21 cellular contexts compared by ENCODE assay signal in the genomic region with DNA sequence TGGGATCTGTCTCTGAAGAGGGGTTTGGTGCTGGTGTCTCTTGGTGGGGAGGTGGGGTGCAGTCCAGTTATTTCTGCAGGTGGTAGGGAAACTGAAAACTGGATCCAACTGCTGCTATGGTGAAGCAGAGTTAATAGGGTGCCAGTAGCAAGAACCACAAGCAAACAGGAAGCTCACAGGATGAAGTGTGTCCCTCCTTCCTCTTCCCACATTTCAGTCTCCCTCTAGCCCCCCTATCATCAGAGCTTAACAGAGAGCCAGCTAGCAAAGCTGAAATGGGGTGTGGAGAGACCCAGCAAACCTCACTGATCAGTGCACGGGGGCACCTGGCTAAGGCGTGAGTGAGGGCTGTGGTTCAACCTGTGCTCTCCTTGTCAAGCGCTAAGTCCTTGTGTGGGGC.
DNase-seq lines count a peak whose midpoint lies in the region; ATAC-seq and TF ChIP-seq lines count a peak whose summit lies in the region.
"Had no signal": no experiment of that assay in that cellular context is flagged by ENCODE, and none has a peak within 500 bp of the region (broad histone marks: within the 10 kb centered on the region; RNA-seq: fewer than 3 reads in every experiment).

No MANE protein-coding gene starts in this region.

- peaks cover 8% of the 10 kb centered on the region; the same call in 1 of the 2 replicates for H3K27me3 ChIP-seq in Panc1 (ENCODE audit: control insufficient read depth, insufficient read depth, low read length)
- no peaks in the 10 kb centered on the region for H3K27me3 ChIP-seq in CD4-positive, alpha-beta T cell (ENCODE audit: control insufficient read depth, insufficient read depth, low read length)
- H3K27me3 ChIP-seq in uterus = no peaks in the 10 kb centered on the region

- H3K4me3 ChIP-seq in Jurkat, Clone E6-1 (ENCODE audit: low read length) = no peak overlapping the region
- H3K4me3 ChIP-seq in Panc1 (ENCODE audit: low read depth in 2 of 2, low read length in 2 of 2) (no peak overlapping the region), uterus (no peak overlapping the region)
- H3K4me3 ChIP-seq: A549 had no signal

- no peaks in the 10 kb centered on the region for H3K36me3 ChIP-seq in Panc1 (ENCODE audit: control insufficient read depth, insufficient read depth, low read length)
- H3K36me3 ChIP-seq in uterus = no peaks in the 10 kb centered on the region

- peaks cover 24% of the 10 kb centered on the region for H3K4me1 Mint-ChIP-seq in activated naive CD8-positive, alpha-beta T cell treated with anti-CD3 and anti-CD28 coated beads, Interleukin-2, amount 10 ng/mL, durations not matched to agents 7 days and 5 days
- H3K4me1 Mint-ChIP-seq in activated naive CD8-positive, alpha-beta T cell treated with anti-CD3 and anti-CD28 coated beads, Interleukin-2, amount 50 U/mL, for 24 hours = no peaks in the 10 kb centered on the region
- no peaks in the 10 kb centered on the region for H3K4me1 Mint-ChIP-seq in stimulated activated memory B cell treated with anti-CD40 and anti-IgM and Interleukin-4, amounts not matched to agents 10 μg/mL and 1 μg/mL and 100 μg/mL, for 72 hours
- no peaks in the 10 kb centered on the region for H3K4me1 Mint-ChIP-seq in CD4-positive, alpha-beta T cell (ENCODE audit: low read depth)

- in situ Hi-C loops in Panc1 (cut with HindIII; ENCODE audit: low pct_unique_long_range_greater_than_20kb, low sequenced_read_pairs) = no loop called here

- H3K27ac ChIP-seq in Panc1 (ENCODE audit: low read length) (no peak overlapping the region), uterus (no peak overlapping the region)
- H3K27ac ChIP-seq in CD4-positive, alpha-beta T cell (ENCODE audit: low read depth, low read length) = no peak overlapping the region
- H3K27ac ChIP-seq: A549 had no signal

- H3K27me3 Mint-ChIP-seq in activated naive CD8-positive, alpha-beta T cell treated with anti-CD3 and anti-CD28 coated beads, Interleukin-2, amount 10 ng/mL, durations not matched to agents 7 days and 5 days = no peaks in the 10 kb centered on the region
- no peaks in the 10 kb centered on the region for H3K27me3 Mint-ChIP-seq in activated naive CD8-positive, alpha-beta T cell treated with anti-CD3 and anti-CD28 coated beads, Interleukin-2, amount 50 U/mL, for 24 hours
- H3K27me3 Mint-ChIP-seq in stimulated activated memory B cell treated with anti-CD40 and anti-IgM and Interleukin-4, amounts not matched to agents 10 μg/mL and 1 μg/mL and 100 μg/mL, for 72 hours = no peaks in the 10 kb centered on the region
- no peaks in the 10 kb centered on the region for H3K27me3 Mint-ChIP-seq in CD4-positive, alpha-beta T cell
- H3K27me3 Mint-ChIP-seq: T-helper 17 cell had no signal

- no peaks in the 10 kb centered on the region for H3K36me3 Mint-ChIP-seq in activated naive CD8-positive, alpha-beta T cell treated with anti-CD3 and anti-CD28 coated beads, Interleukin-2, amount 10 ng/mL, durations not matched to agents 7 days and 5 days
- H3K36me3 Mint-ChIP-seq in activated naive CD8-positive, alpha-beta T cell treated with anti-CD3 and anti-CD28 coated beads, Interleukin-2, amount 50 U/mL, for 24 hours (ENCODE audit: low read depth) = no peaks in the 10 kb centered on the region
- no peaks in the 10 kb centered on the region for H3K36me3 Mint-ChIP-seq in stimulated activated memory B cell treated with anti-CD40 and anti-IgM and Interleukin-4, amounts not matched to agents 10 μg/mL and 1 μg/mL and 100 μg/mL, for 72 hours
- H3K36me3 Mint-ChIP-seq in CD4-positive, alpha-beta T cell (ENCODE audit: low read depth) = no peaks in the 10 kb centered on the region

- no peak for TF ChIP-seq POLR2A in uterus (IDR thresholded peaks at IDR 0.05)

- DNase-seq in activated naive CD8-positive, alpha-beta T cell treated with anti-CD3 and anti-CD28 coated beads, Interleukin-2, amount 10 ng/mL, durations not matched to agents 7 days and 5 days = no peak
- no peak for DNase-seq in activated naive CD8-positive, alpha-beta T cell treated with anti-CD3 and anti-CD28 coated beads, Interleukin-2, amount 50 U/mL, for 24 hours
- peak; percentile 33 for DNase-seq in Jurkat, Clone E6-1 (ENCODE audit: low read depth, low spot score)
- DNase-seq in Panc1 (ENCODE audit: low read depth, low spot score) = no peak
- DNase-seq in CD4-positive, alpha-beta T cell = no peak
- no peak for DNase-seq in uterus
- DNase-seq: DMS79 treated with DMSO at 0.1 percent for 48 hours, GOT3, MV-4-11, NCI-H1417, NCI-H187, NCI-H2227 treated with DMSO at 0.1 percent for 48 hours, NCI-H510A treated with DMSO at 0.1 percent for 48 hours, NCI-H774, OCI-M1, RPMI8226, SHP77 treated with DMSO at 0.1 percent for 48 hours, T-helper 17 cell had no signal

- intact Hi-C loops in Panc1 (cut with micrococcal nuclease; ENCODE audit: unreplicated experiment) = no loop called here
- intact Hi-C loops in CD4-positive, alpha-beta T cell (cut with DNase I, micrococcal nuclease) = no loop called here
- intact Hi-C loops in uterus (cut with DNase I; ENCODE audit: low total_unique reads) = no loop called here

- H3K4me1 ChIP-seq in Panc1 (ENCODE audit: control insufficient read depth, insufficient read depth, low read length) (no peaks in the 10 kb centered on the region), uterus (no peaks in the 10 kb centered on the region)
- H3K4me1 ChIP-seq: A549 had no signal

- H3K27ac Mint-ChIP-seq in activated naive CD8-positive, alpha-beta T cell treated with anti-CD3 and anti-CD28 coated beads, Interleukin-2, amount 10 ng/mL, durations not matched to agents 7 days and 5 days = peak overlapping the region; percentile 42
- no peak overlapping the region for H3K27ac Mint-ChIP-seq in activated naive CD8-positive, alpha-beta T cell treated with anti-CD3 and anti-CD28 coated beads, Interleukin-2, amount 50 U/mL, for 24 hours
- peak overlapping the region; percentile 3 for H3K27ac Mint-ChIP-seq in stimulated activated memory B cell treated with anti-CD40 and anti-IgM and Interleukin-4, amounts not matched to agents 10 μg/mL and 1 μg/mL and 100 μg/mL, for 72 hours
- no peak overlapping the region for H3K27ac Mint-ChIP-seq in CD4-positive, alpha-beta T cell
- H3K27ac Mint-ChIP-seq: T-helper 17 cell had no signal

- no TSS peak for BruUV-seq in Panc1 (replicated peaks; lab: Mats Ljungman, UMichigan)

- H3K9me3 ChIP-seq in Panc1 (ENCODE audit: control insufficient read depth, insufficient read depth, low read depth, low read length) (no peaks in the 10 kb centered on the region), uterus (no peaks in the 10 kb centered on the region)
- no peaks in the 10 kb centered on the region for H3K9me3 ChIP-seq in CD4-positive, alpha-beta T cell (ENCODE audit: control insufficient read depth, low read length)
- H3K9me3 ChIP-seq: A549 had no signal

- CTCF ChIA-PET in Panc1 (lab: Charles Lee) = interaction anchor here (1.4 kb wide), 1 partner anchor 155 kb away, joined by 8 read pairs; no protein-coding TSS in a partner anchor
- CTCF ChIA-PET in CD4-positive, alpha-beta T cell (lab: Charles Lee) = no interaction called here

- POLR2A ChIA-PET in activated naive CD8-positive, alpha-beta T cell treated with anti-CD3 and anti-CD28 coated beads, Interleukin-2, amount 10 ng/mL, durations not matched to agents 7 days and 5 days (lab: Charles Lee) = interaction anchor here (0.7 kb wide), 1 partner anchor 1759 kb away, joined by 3 read pairs; no protein-coding TSS in a partner anchor
- POLR2A ChIA-PET in Panc1 (lab: Charles Lee) = interaction anchor here (0.6 kb wide), 1 partner anchor 110 kb away, joined by 8 read pairs; no protein-coding TSS in a partner anchor
- POLR2A ChIA-PET in CD4-positive, alpha-beta T cell (lab: Charles Lee) = interaction anchor here (0.9 kb wide), 1 partner anchor 139 kb away, joined by 3 read pairs; no protein-coding TSS in a partner anchor

- H3K4me3 Mint-ChIP-seq in activated naive CD8-positive, alpha-beta T cell treated with anti-CD3 and anti-CD28 coated beads, Interleukin-2, amount 10 ng/mL, durations not matched to agents 7 days and 5 days = no peak overlapping the region
- no peak overlapping the region for H3K4me3 Mint-ChIP-seq in activated naive CD8-positive, alpha-beta T cell treated with anti-CD3 and anti-CD28 coated beads, Interleukin-2, amount 50 U/mL, for 24 hours
- H3K4me3 Mint-ChIP-seq in stimulated activated memory B cell treated with anti-CD40 and anti-IgM and Interleukin-4, amounts not matched to agents 10 μg/mL and 1 μg/mL and 100 μg/mL, for 72 hours = no peak overlapping the region
- no peak overlapping the region for H3K4me3 Mint-ChIP-seq in CD4-positive, alpha-beta T cell
- H3K4me3 Mint-ChIP-seq: T-helper 17 cell had no signal

- no peak for TF ChIP-seq CTCF in Panc1 (IDR thresholded peaks at IDR 0.05)
- no peak for TF ChIP-seq CTCF in CD4-positive, alpha-beta T cell (IDR thresholded peaks at IDR 0.05)
- no peak for TF ChIP-seq CTCF in uterus (IDR thresholded peaks at IDR 0.05)

- ATAC-seq in activated naive CD8-positive, alpha-beta T cell treated with anti-CD3 and anti-CD28 coated beads, Interleukin-2, amount 10 ng/mL, durations not matched to agents 7 days and 5 days (ENCODE audit: low read depth) = peak; percentile 30
- ATAC-seq in activated naive CD8-positive, alpha-beta T cell treated with anti-CD3 and anti-CD28 coated beads, Interleukin-2, amount 50 U/mL, for 24 hours = no peak
- ATAC-seq in Panc1 (peak; percentile 38; the same call in 1 of the 2 replicates), HG03521 (IDR thresholded peaks at IDR 0.05; ENCODE audit: unreplicated experiment) (no peak)
- no peak for ATAC-seq in stimulated activated memory B cell treated with anti-CD40 and anti-IgM and Interleukin-4, amounts not matched to agents 10 μg/mL and 1 μg/mL and 100 μg/mL, for 72 hours
- no peak for ATAC-seq in CD4-positive, alpha-beta T cell (ENCODE audit: poor library complexity)
- ATAC-seq: T-helper 17 cell had no signal

- no peaks in the 10 kb centered on the region for H3K9me3 Mint-ChIP-seq in activated naive CD8-positive, alpha-beta T cell treated with anti-CD3 and anti-CD28 coated beads, Interleukin-2, amount 10 ng/mL, durations not matched to agents 7 days and 5 days
- no peaks in the 10 kb centered on the region for H3K9me3 Mint-ChIP-seq in activated naive CD8-positive, alpha-beta T cell treated with anti-CD3 and anti-CD28 coated beads, Interleukin-2, amount 50 U/mL, for 24 hours
- no peaks in the 10 kb centered on the region for H3K9me3 Mint-ChIP-seq in stimulated activated memory B cell treated with anti-CD40 and anti-IgM and Interleukin-4, amounts not matched to agents 10 μg/mL and 1 μg/mL and 100 μg/mL, for 72 hours
- no peaks in the 10 kb centered on the region for H3K9me3 Mint-ChIP-seq in CD4-positive, alpha-beta T cell

Comparison
In these comparisons a context has a peak if more than half of its experiments do, and no peak if none do; other contexts are left out.
1. ATAC-seq: peak in activated naive CD8-positive, alpha-beta T cell treated with anti-CD3 and anti-CD28 coated beads, Interleukin-2, amount 10 ng/mL, durations not matched to agents 7 days and 5 days (single experiment) and Panc1 (single experiment); none in activated naive CD8-positive, alpha-beta T cell treated with anti-CD3 and anti-CD28 coated beads, Interleukin-2, amount 50 U/mL, for 24 hours (single experiment), stimulated activated memory B cell treated with anti-CD40 and anti-IgM and Interleukin-4, amounts not matched to agents 10 μg/mL and 1 μg/mL and 100 μg/mL, for 72 hours (single experiment), CD4-positive, alpha-beta T cell (single experiment) and HG03521 (single experiment).
2. H3K27ac Mint-ChIP-seq: peak in activated naive CD8-positive, alpha-beta T cell treated with anti-CD3 and anti-CD28 coated beads, Interleukin-2, amount 10 ng/mL, durations not matched to agents 7 days and 5 days (single experiment) and stimulated activated memory B cell treated with anti-CD40 and anti-IgM and Interleukin-4, amounts not matched to agents 10 μg/mL and 1 μg/mL and 100 μg/mL, for 72 hours (single experiment); none in activated naive CD8-positive, alpha-beta T cell treated with anti-CD3 and anti-CD28 coated beads, Interleukin-2, amount 50 U/mL, for 24 hours (single experiment) and CD4-positive, alpha-beta T cell (single experiment).